In genomic region chr19:42281175-42282035, GRCh38 we compare ENCODE assay signal across 8 cellular contexts. TPM values are rescaled to one million over a fixed set of nuclear protein-coding genes. Genes with fewer than 3 reads are reported as not detected.
DNase-seq lines count a peak whose midpoint lies in the region; TF ChIP-seq lines count a peak whose summit lies in the region.

No MANE protein-coding gene starts in this region.

- H4K20me1 ChIP-seq in SK-N-SH (ENCODE audit: insufficient read depth) = peaks cover 19% of the 10 kb centered on the region; the same call in 1 of the 2 replicates

- no peak for TF ChIP-seq CTCF in C4-2B (conservative IDR thresholded peaks at IDR 0.05)
- TF ChIP-seq CTCF in SK-N-SH (IDR thresholded peaks at IDR 0.05) = no peak
- TF ChIP-seq CTCF in transverse colon (IDR thresholded peaks at IDR 0.05) = no peak

- H3F3A ChIP-seq in SK-N-SH (replicated peaks; ENCODE audit: insufficient read depth) = peaks cover 50% of the 10 kb centered on the region

- in situ Hi-C loops in transverse colon (cut with MboI; ENCODE audit: low pct_ligation_motif_present in 1 of 4, low pct_unique_long_range_greater_than_20kb in 1 of 4, low sequenced_read_pairs in 3 of 4) = no loop called here

- H2AFZ ChIP-seq in SK-N-SH (ENCODE audit: low read depth) = no peak overlapping the region

- H3K4me3 ChIP-seq in SK-N-SH (ENCODE audit: low read depth in 2 of 2, low read length in 1 of 2) (peak overlapping the region; percentile 58 to 69), endocrine pancreas (ENCODE audit: control insufficient read depth, insufficient read depth, low read length) (no peak overlapping the region), transverse colon (peak overlapping the region; percentile 50 to 89 (median 84))

- TF ChIP-seq POLR2A in transverse colon (IDR thresholded peaks at IDR 0.05) = no peak

- H3K9ac ChIP-seq in SK-N-SH = peak overlapping the region; percentile 65
- peak overlapping the region; percentile 79 for H3K9ac ChIP-seq in endocrine pancreas (ENCODE audit: control insufficient read depth, insufficient read depth, low read length)

- no peak for TF ChIP-seq RAD21 in SK-N-SH (IDR thresholded peaks at IDR 0.05; ENCODE audit: low read length)

- 6% methylated on average over 17 of the region's 26 CpGs for WGBS in SK-N-SH (ENCODE audit: low lambda C conversion rate)
- 15% methylated on average over 13 of the region's 26 CpGs; no CpG with 5 or more reads in 1 of the 2 donors for WGBS in transverse colon (ENCODE audit: low coverage in 1 of 2), 2 donors

- peaks cover 0 to 5% of the 10 kb centered on the region in 2 experiments for H3K36me3 ChIP-seq in SK-N-SH (replicated peaks in 1 of 2; ENCODE audit: control insufficient read depth in 1 of 2, insufficient read depth in 2 of 2, low read length in 1 of 2)
- H3K36me3 ChIP-seq in endocrine pancreas (ENCODE audit: control insufficient read depth, insufficient read depth, low read length) = no peaks in the 10 kb centered on the region
- H3K36me3 ChIP-seq in transverse colon = no peaks in the 10 kb centered on the region

- H3K9me3 ChIP-seq in SK-N-SH (no peaks in the 10 kb centered on the region), endocrine pancreas (ENCODE audit: control insufficient read depth, low read length) (no peaks in the 10 kb centered on the region), transverse colon (no peaks in the 10 kb centered on the region)

- intact Hi-C loops in transverse colon (cut with DNase I; ENCODE audit: low total_unique reads) = no loop called here

- DNase-seq in HT-29 (ENCODE audit: low spot score) = peak; percentile 41
- no peak for DNase-seq in SK-N-SH
- DNase-seq in mesenteric fat pad (ENCODE audit: low spot score) = peak; percentile 92
- peak; percentile 47 for DNase-seq in transverse colon
- DNase-seq in SHP77 treated with DMSO at 0.1 percent for 48 hours (lab: John Stamatoyannopoulos, UW) = no peak
- no peak for DNase-seq in AML-193 (lab: John Stamatoyannopoulos, UW)

- H3K27ac ChIP-seq in C4-2B (peak overlapping the region; percentile 85; the same call in 1 of the 2 replicates), SK-N-SH (ENCODE audit: low read depth in 2 of 2, low read length in 1 of 2) (peak overlapping the region; percentile 93 to 96), transverse colon (peak overlapping the region; percentile 91 to 99 (median 92))

- TF ChIP-seq EP300 in SK-N-SH (IDR thresholded peaks at IDR 0.05; ENCODE audit: borderline replicate concordance in 1 of 2, low read depth in 1 of 2, low read length in 1 of 2) (no peak; a peak in 1 of 4 replicates), transverse colon (IDR thresholded peaks at IDR 0.05; ENCODE audit: low read depth) (no peak)

- H3K9me2 ChIP-seq in SK-N-SH = no peaks in the 10 kb centered on the region

- H3K4me2 ChIP-seq in SK-N-SH = peak overlapping the region; percentile 97

- CTCF ChIA-PET in SK-N-SH (lab: Yijun Ruan, JAX) = interaction anchor here (0.9 to 7.1 kb wide), 6 partner anchors 11 to 283 kb away, joined by 3 to 205 read pairs (median 4); partner anchors contain the start of gene GSK3A

- H3K4me1 ChIP-seq in SK-N-SH (ENCODE audit: control insufficient read depth in 1 of 2, insufficient read depth in 2 of 2, low read depth in 1 of 2, low read length in 1 of 2) (peaks cover 58 to 72% of the 10 kb centered on the region in 2 experiments), endocrine pancreas (ENCODE audit: control insufficient read depth, insufficient read depth, low read length) (no peaks in the 10 kb centered on the region), transverse colon (peaks cover 59 to 88% (median 73%) of the 10 kb centered on the region in 4 donors)

- POLR2A ChIA-PET in SK-N-SH (lab: Yijun Ruan, JAX) = interaction anchor here (0.7 to 4.2 kb wide), 3 partner anchors 26 to 37 kb away, joined by 3 to 35 read pairs (median 5); partner anchors contain the start of gene ERF

- peaks cover 64% of the 10 kb centered on the region for H3K79me2 ChIP-seq in SK-N-SH (ENCODE audit: insufficient read depth)

- H3K27me3 ChIP-seq in SK-N-SH (ENCODE audit: insufficient read depth) (no peaks in the 10 kb centered on the region), endocrine pancreas (ENCODE audit: control insufficient read depth, insufficient read depth, low read length) (no peaks in the 10 kb centered on the region), transverse colon (no peaks in the 10 kb centered on the region)

TF ChIP-seq in SK-N-SH, 30 proteins besides CTCF, POLR2A, EP300 and RAD21 (continues in another document):
- no peak for TF ChIP-seq USF1 (IDR thresholded peaks at IDR 0.05; ENCODE audit: borderline replicate concordance, low read depth)
- TF ChIP-seq MAX (IDR thresholded peaks at IDR 0.05; ENCODE audit: low read depth) = peak; percentile 67
- TF ChIP-seq IRF3 (IDR thresholded peaks at IDR 0.05; ENCODE audit: low read depth, low read length) = no peak
- TF ChIP-seq RFX5 (IDR thresholded peaks at IDR 0.05; ENCODE audit: low read length) = no peak
- no peak for TF ChIP-seq FOXJ3 (CRISPR knock-in tag; IDR thresholded peaks at IDR 0.05)
- no peak for TF ChIP-seq SMC3 (IDR thresholded peaks at IDR 0.05; ENCODE audit: low read depth, low read length)
- TF ChIP-seq GABPA (IDR thresholded peaks at IDR 0.05; ENCODE audit: low read depth) = no peak
- peak; percentile 88; the same call in 1 of the 2 replicates for TF ChIP-seq JUND (IDR thresholded peaks at IDR 0.05)
- no peak for TF ChIP-seq SIN3A (IDR thresholded peaks at IDR 0.05; ENCODE audit: borderline replicate concordance, low read depth, low read length)
- no peak for TF ChIP-seq TEAD4 (IDR thresholded peaks at IDR 0.05; ENCODE audit: borderline replicate concordance, insufficient read depth)

RNA-seq across cellular contexts. Expression of gene CIC, which starts 12.4 kb away (rescaled TPM):
- 42.1 and 55.5 TPM in 2 replicates for total RNA-seq in HT-29 (2014; rRNA removed; shearing (Covaris generic))
- polyA plus RNA-seq in SK-N-SH (2012; rRNA removed) = 8.6 and 16.9 TPM in 2 replicates
- 7.7 and 12.5 TPM in 2 replicates for polyA plus RNA-seq in SK-N-SH (2012; cell fraction: cytosol; rRNA removed)
- 67.2 and 121 TPM in 2 replicates for polyA plus RNA-seq in SK-N-SH (2012; cell fraction: nucleus; rRNA removed)
- total RNA-seq in mesenteric fat pad (57.9 TPM), transverse colon (10 to 100 TPM; 35.1 to 96.5 (median 43.6) TPM)

RNA-seq across cellular contexts. Expression of gene PRR19, which starts 20.5 kb away (rescaled TPM):
- 4.4 and 4.7 TPM in 2 replicates for total RNA-seq in HT-29 (2014; rRNA removed; shearing (Covaris generic))
- 1.3 TPM in 2 replicates for polyA plus RNA-seq in SK-N-SH (2012; rRNA removed)
- polyA plus RNA-seq in SK-N-SH (2012; cell fraction: cytosol; rRNA removed) = 0.40 and 0.87 TPM in 2 replicates
- 1.3 and 1.7 TPM in 2 replicates for polyA plus RNA-seq in SK-N-SH (2012; cell fraction: nucleus; rRNA removed)
- total RNA-seq in mesenteric fat pad = not detected
- under 1 TPM in 2 of 4 donors, not detected in 2; 0.41 to 0.79 TPM for total RNA-seq in transverse colon

RNA-seq across cellular contexts. Expression of gene PAFAH1B3, which starts 21.0 kb away (rescaled TPM):
- 286 and 326 TPM in 2 replicates for total RNA-seq in HT-29 (2014; rRNA removed; shearing (Covaris generic))
- polyA plus RNA-seq in SK-N-SH (2012; rRNA removed) = 105 and 160 TPM in 2 replicates
- polyA plus RNA-seq in SK-N-SH (2012; cell fraction: cytosol; rRNA removed) = 71.5 and 102 TPM in 2 replicates
- 82.6 and 91.4 TPM in 2 replicates for polyA plus RNA-seq in SK-N-SH (2012; cell fraction: nucleus; rRNA removed)
- total RNA-seq in mesenteric fat pad = 5.2 TPM
- total RNA-seq in transverse colon = 10 to 100 TPM in 3 of 4 donors, not detected in 1; 16.7 to 35.2 (median 24.4) TPM

RNA-seq across cellular contexts. Expression of gene ERF, which starts 26.5 kb away (rescaled TPM):
- total RNA-seq in HT-29 (2014; rRNA removed; shearing (Covaris generic)) = 157 and 160 TPM in 2 replicates
- 89.6 and 94.5 TPM in 2 replicates for polyA plus RNA-seq in SK-N-SH (2012; rRNA removed)
- 38.5 and 54.1 TPM in 2 replicates for polyA plus RNA-seq in SK-N-SH (2012; cell fraction: cytosol; rRNA removed)
- 101 and 184 TPM in 2 replicates for polyA plus RNA-seq in SK-N-SH (2012; cell fraction: nucleus; rRNA removed)
- total RNA-seq in mesenteric fat pad (55.5 TPM), transverse colon (10 to 100 TPM; 20.9 to 67.3 (median 30.5) TPM)

RNA-seq across cellular contexts. Expression of gene TMEM145, which starts 31.7 kb away (rescaled TPM):
- total RNA-seq in HT-29 (2014; rRNA removed; shearing (Covaris generic)) = 0.29 and 0.81 TPM in 2 replicates
- polyA plus RNA-seq in SK-N-SH (2012; rRNA removed) = 0.37 and 2.0 TPM in 2 replicates
- polyA plus RNA-seq in SK-N-SH (2012; cell fraction: cytosol; rRNA removed) = 0.53 and 1.5 TPM in 2 replicates
- polyA plus RNA-seq in SK-N-SH (2012; cell fraction: nucleus; rRNA removed) = 8.0 and 18.2 TPM in 2 replicates
- not detected for total RNA-seq in mesenteric fat pad
- not detected for total RNA-seq in transverse colon

Comparison
In these comparisons a context has a peak if more than half of its experiments do, and no peak if none do; other contexts are left out.
1. DNase-seq: peak in HT-29 (single experiment), mesenteric fat pad (single experiment) and transverse colon (single experiment); none in SK-N-SH (single experiment), SHP77 treated with DMSO at 0.1 percent for 48 hours (single experiment) and AML-193 (0 of 2).
2. Peak in every context shown above with its lines, with median percentiles within 50 percentile points of each other: H3K27ac ChIP-seq.